8 cellular contexts compared by ENCODE assay signal in genomic region chr22:38228873-38229740, GRCh38. TPM values are rescaled to one million over a fixed set of nuclear protein-coding genes. Genes with fewer than 3 reads are reported as not detected.
A peak's percentile ranks its signal among the peaks of the same experiment; 100 is the strongest.
DNase-seq lines count a peak whose midpoint lies in the region; TF ChIP-seq lines count a peak whose summit lies in the region.

No MANE protein-coding gene starts in this region.

- H3K36me3 ChIP-seq in SJCRH30 (no peaks in the 10 kb centered on the region), sigmoid colon (peaks cover 22 to 92% (median 34%) of the 10 kb centered on the region in 4 donors), ovary (no peaks in the 10 kb centered on the region)

- TF ChIP-seq CTCF in sigmoid colon (IDR thresholded peaks at IDR 0.05): no peak
- no peak for TF ChIP-seq CTCF in ovary (IDR thresholded peaks at IDR 0.05)

- TF ChIP-seq EP300 in sigmoid colon (IDR thresholded peaks at IDR 0.05) (no peak), ovary (IDR thresholded peaks at IDR 0.05) (no peak)

- 35 to 67% methylated on average over 14 of the region's 14 CpGs for WGBS in sigmoid colon, 2 donors
- WGBS in ovary, 3 donors: 48 to 71% (median 69%) methylated on average over 13 to 14 of the region's 14 CpGs

- no peak overlapping the region for H3K4me3 ChIP-seq in SJCRH30
- H3K4me3 ChIP-seq in sigmoid colon: no peak overlapping the region
- no peak overlapping the region for H3K4me3 ChIP-seq in ovary

- DNase-seq in EH (ENCODE audit: low read depth) (peak; percentile 73), SJCRH30 (peak; percentile 34 to 52), fibroblast of the conjunctiva (ENCODE audit: low read depth) (peak; percentile 31), sigmoid colon (no peak), NCI-H345 (lab: John Stamatoyannopoulos, UW) (no peak), superior temporal gyrus (ENCODE audit: extremely low spot score) (no peak), ovary (no peak), NCI-H1048 (lab: John Stamatoyannopoulos, UW) (no peak)

- H3K9me3 ChIP-seq in SJCRH30 (replicated peaks) (no peaks in the 10 kb centered on the region), sigmoid colon (no peaks in the 10 kb centered on the region), ovary (no peaks in the 10 kb centered on the region)

- H3K27ac ChIP-seq in SJCRH30: peak overlapping the region; percentile 59
- peak overlapping the region; percentile 59 to 85 (median 73) for H3K27ac ChIP-seq in sigmoid colon
- peak overlapping the region in 1 of 2 donors; percentile 20 for H3K27ac ChIP-seq in ovary

- H3K27me3 ChIP-seq in SJCRH30: no peaks in the 10 kb centered on the region
- H3K27me3 ChIP-seq in sigmoid colon: no peaks in the 10 kb centered on the region
- no peaks in the 10 kb centered on the region for H3K27me3 ChIP-seq in ovary

- H3K4me1 ChIP-seq in SJCRH30 (peaks cover 13% of the 10 kb centered on the region), sigmoid colon (peaks cover 0 to 25% (median 15%) of the 10 kb centered on the region in 4 donors), ovary (ENCODE audit: insufficient read depth) (peaks cover 7% of the 10 kb centered on the region)

- intact Hi-C loops in sigmoid colon (cut with DNase I) (no loop called here), ovary (cut with DNase I) (no loop called here)

- TF ChIP-seq POLR2A in sigmoid colon (IDR thresholded peaks at IDR 0.05) (no peak), ovary (IDR thresholded peaks at IDR 0.05) (no peak)

RNA-seq across cellular contexts. Expression of gene MAFF, which starts 27.3 kb away (rescaled TPM):
- total RNA-seq in SJCRH30 (2014; rRNA removed; shearing (Covaris generic)): 3.2 and 3.6 TPM in 2 replicates
- total RNA-seq in sigmoid colon (100 to 1,000 TPM in 1 of 4 donors, 10 to 100 TPM in 3; 15.3 to 104 (median 26.1) TPM), ovary (100 to 1,000 TPM in 1 of 7 donors, 10 to 100 TPM in 6; 15.0 to 153 (median 19.4) TPM)
- polyA plus RNA-seq in sigmoid colon (10 to 100 TPM; 18.5 to 41.4 (median 35.4) TPM), ovary (10 to 100 TPM; 13.3 to 25.2 TPM)

RNA-seq across cellular contexts. Expression of gene TMEM184B, which starts 43.7 kb away (rescaled TPM):
- total RNA-seq in SJCRH30 (2014; rRNA removed; shearing (Covaris generic)): 16.9 and 18.7 TPM in 2 replicates
- total RNA-seq in sigmoid colon (10 to 100 TPM; 42.6 to 96.4 (median 68.1) TPM), ovary (10 to 100 TPM; 24.9 to 48.3 (median 38.6) TPM)
- polyA plus RNA-seq in sigmoid colon (10 to 100 TPM in 1 of 3 donors, 1 to 10 TPM in 2; 7.2 to 34.3 (median 8.1) TPM), ovary (10 to 100 TPM; 15.3 to 30.3 TPM)

RNA-seq across cellular contexts. Expression of gene PLA2G6, which starts 47.5 kb away (rescaled TPM):
- total RNA-seq in SJCRH30 (2014; rRNA removed; shearing (Covaris generic)): 3.9 and 5.4 TPM in 2 replicates
- total RNA-seq in sigmoid colon (10 to 100 TPM; 10.7 to 36.2 (median 26.5) TPM), ovary (10 to 100 TPM; 22.5 to 60.5 (median 39.4) TPM)
- polyA plus RNA-seq in sigmoid colon (10 to 100 TPM in 1 of 3 donors, 1 to 10 TPM in 2; 6.6 to 21.1 (median 8.6) TPM), ovary (10 to 100 TPM; 16.4 to 68.4 TPM)

Comparison
In these comparisons a context has a peak if more than half of its experiments do, and no peak if none do; other contexts are left out.
1. DNase-seq: peak in EH (single experiment), SJCRH30 (2 of 2) and fibroblast of the conjunctiva (single experiment); none in sigmoid colon (single experiment), NCI-H345 (single experiment), superior temporal gyrus (single experiment), ovary (0 of 5) and NCI-H1048 (single experiment).